ENCODE assay signal across 8 cellular contexts in the genomic region with DNA sequence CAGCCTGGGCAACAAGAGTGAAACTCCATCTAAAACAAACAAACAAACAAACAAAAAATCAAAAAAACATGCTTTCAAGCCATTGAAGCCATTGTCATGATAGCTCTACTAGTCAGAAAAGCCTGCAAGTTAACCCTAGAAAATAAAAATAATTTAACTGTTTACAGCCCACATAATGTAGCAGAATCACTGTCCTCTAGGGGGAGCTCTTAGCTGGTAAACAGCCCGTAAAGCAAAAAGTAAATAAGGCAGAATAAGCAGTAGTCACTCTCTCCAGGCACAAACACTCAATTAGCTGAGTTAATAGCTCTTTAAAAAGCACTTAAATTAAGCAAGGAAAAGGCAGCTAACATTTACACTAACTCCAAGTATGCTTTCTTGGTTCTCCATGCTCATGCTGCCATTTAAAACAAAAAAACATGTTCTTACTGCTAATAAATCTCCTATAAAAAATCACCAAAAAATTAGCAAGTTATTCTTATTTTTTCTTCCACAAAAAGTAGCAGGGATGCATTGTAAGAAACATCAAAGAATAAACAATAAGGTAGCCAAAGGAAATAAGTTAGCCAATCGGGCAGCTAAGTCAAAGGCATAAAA. TPM values are rescaled to one million over a fixed set of nuclear protein-coding genes. Genes with fewer than 3 reads are reported as not detected.
A peak's percentile ranks its signal among the peaks of the same experiment; 100 is the strongest.
DNase-seq lines count a peak whose midpoint lies in the region; ATAC-seq and TF ChIP-seq lines count a peak whose summit lies in the region.

No MANE protein-coding gene starts in this region.

- H3K36me3 Mint-ChIP-seq in natural killer cell, result no peaks in the 10 kb centered on the region
- H3K36me3 Mint-ChIP-seq in natural killer cell treated with Interleukin-12 subunit alpha and Interleukin-12 subunit beta and Interleukin-15 and Interleukin-18, amount 100 ng/mL, for 72 hours, result no peaks in the 10 kb centered on the region

- DNase-seq in natural killer cell, result no peak
- DNase-seq in natural killer cell treated with Interleukin-12 subunit alpha and Interleukin-12 subunit beta and Interleukin-15 and Interleukin-18, amount 100 ng/mL, for 72 hours (ENCODE audit: low spot score), result no peak
- peak; percentile 48 for DNase-seq in NCI-H2227 treated with DMSO at 0.1 percent for 48 hours (lab: John Stamatoyannopoulos, UW)
- no peak for DNase-seq in brain microvascular endothelial cell

- H3K27ac Mint-ChIP-seq in natural killer cell, result no peak overlapping the region
- H3K27ac Mint-ChIP-seq in natural killer cell treated with Interleukin-12 subunit alpha and Interleukin-12 subunit beta and Interleukin-15 and Interleukin-18, amount 100 ng/mL, for 72 hours, result peak overlapping the region in 1 of 2 donors; percentile 28

- ATAC-seq in natural killer cell, result peak in 1 of 3 donors; percentile 42
- ATAC-seq in natural killer cell treated with Interleukin-12 subunit alpha and Interleukin-12 subunit beta and Interleukin-15 and Interleukin-18, amount 100 ng/mL, for 72 hours, result no peak
- ATAC-seq in HG03097 (IDR thresholded peaks at IDR 0.05; ENCODE audit: low FRiP score, unreplicated experiment), result no peak
- ATAC-seq in GM18907 (IDR thresholded peaks at IDR 0.05; ENCODE audit: unreplicated experiment), result no peak
- no peak for ATAC-seq in HG03457 (IDR thresholded peaks at IDR 0.05; ENCODE audit: unreplicated experiment)

- H3K9ac ChIP-seq in parathyroid adenoma, result no peak overlapping the region

- H3K27ac ChIP-seq in brain microvascular endothelial cell, result no peak overlapping the region
- H3K27ac ChIP-seq in parathyroid adenoma, result no peak overlapping the region

- H3K79me2 ChIP-seq in parathyroid adenoma, result no peaks in the 10 kb centered on the region

- in situ Hi-C loops in brain microvascular endothelial cell (cut with HindIII; ENCODE audit: low pct_ligation_motif_present, low sequenced_read_pairs), result no loop called here

- peaks cover 17 to 23% of the 10 kb centered on the region in 2 donors for H3K27me3 Mint-ChIP-seq in natural killer cell (ENCODE audit: low read depth in 2 of 2)
- peaks cover 27 to 30% of the 10 kb centered on the region in 2 donors for H3K27me3 Mint-ChIP-seq in natural killer cell treated with Interleukin-12 subunit alpha and Interleukin-12 subunit beta and Interleukin-15 and Interleukin-18, amount 100 ng/mL, for 72 hours

- peak; percentile 76 for TF ChIP-seq CTCF in natural killer cell (IDR thresholded peaks at IDR 0.05)
- peak; percentile 42 for TF ChIP-seq CTCF in brain microvascular endothelial cell (IDR thresholded peaks at IDR 0.05; ENCODE audit: low read depth, low read length, missing control alignments)
- peak; percentile 52 for TF ChIP-seq CTCF in parathyroid adenoma (IDR thresholded peaks at IDR 0.05)

- no peaks in the 10 kb centered on the region for H3K4me1 ChIP-seq in parathyroid adenoma

- H3K9me3 ChIP-seq in parathyroid adenoma (ENCODE audit: control insufficient read depth, low read length), result no peaks in the 10 kb centered on the region

- H3K4me3 ChIP-seq in brain microvascular endothelial cell (ENCODE audit: low read depth, low read length) (no peak overlapping the region), parathyroid adenoma (ENCODE audit: low read depth, low read length) (no peak overlapping the region)

- no peaks in the 10 kb centered on the region for H3K27me3 ChIP-seq in brain microvascular endothelial cell (replicated peaks)
- H3K27me3 ChIP-seq in parathyroid adenoma (ENCODE audit: control insufficient read depth, insufficient read depth, low read length), result no peaks in the 10 kb centered on the region

- intact Hi-C loops in natural killer cell (cut with micrococcal nuclease), result no loop called here

- no peak overlapping the region for H2AFZ ChIP-seq in parathyroid adenoma

- H3K36me3 ChIP-seq in brain microvascular endothelial cell (replicated peaks) (no peaks in the 10 kb centered on the region), parathyroid adenoma (ENCODE audit: control insufficient read depth, insufficient read depth, low read length) (no peaks in the 10 kb centered on the region)

- H3K4me1 Mint-ChIP-seq in natural killer cell, result peaks cover 10 to 12% of the 10 kb centered on the region in 2 donors
- peaks cover 0 to 2% of the 10 kb centered on the region in 2 donors for H3K4me1 Mint-ChIP-seq in natural killer cell treated with Interleukin-12 subunit alpha and Interleukin-12 subunit beta and Interleukin-15 and Interleukin-18, amount 100 ng/mL, for 72 hours (ENCODE audit: low read depth in 2 of 2)

- H3K4me2 ChIP-seq in parathyroid adenoma (ENCODE audit: low read length), result no peak overlapping the region

- H3K9me3 Mint-ChIP-seq in natural killer cell, result no peaks in the 10 kb centered on the region
- no peaks in the 10 kb centered on the region for H3K9me3 Mint-ChIP-seq in natural killer cell treated with Interleukin-12 subunit alpha and Interleukin-12 subunit beta and Interleukin-15 and Interleukin-18, amount 100 ng/mL, for 72 hours

- no peak overlapping the region for H3K4me3 Mint-ChIP-seq in natural killer cell
- H3K4me3 Mint-ChIP-seq in natural killer cell treated with Interleukin-12 subunit alpha and Interleukin-12 subunit beta and Interleukin-15 and Interleukin-18, amount 100 ng/mL, for 72 hours, result no peak overlapping the region

RNA-seq across cellular contexts. Expression of a gene that starts 11.3 kb away (rescaled TPM):
- 1 to 10 TPM; 1.5 to 3.6 (median 2.5) TPM for total RNA-seq in natural killer cell
- not detected for total RNA-seq in natural killer cell treated with Interleukin-12 subunit alpha and Interleukin-12 subunit beta and Interleukin-15 and Interleukin-18, amount 100 ng/mL, for 72 hours

RNA-seq across cellular contexts. Expression of a gene that starts 43.8 kb away (rescaled TPM):
- 10 to 100 TPM; 18.4 to 44.4 (median 38.5) TPM for total RNA-seq in natural killer cell
- 10 to 100 TPM; 17.2 to 22.7 TPM for total RNA-seq in natural killer cell treated with Interleukin-12 subunit alpha and Interleukin-12 subunit beta and Interleukin-15 and Interleukin-18, amount 100 ng/mL, for 72 hours

RNA-seq across cellular contexts. Expression of a gene that starts 50.1 kb away (rescaled TPM):
- not detected for total RNA-seq in natural killer cell
- total RNA-seq in natural killer cell treated with Interleukin-12 subunit alpha and Interleukin-12 subunit beta and Interleukin-15 and Interleukin-18, amount 100 ng/mL, for 72 hours, result under 1 TPM in 1 of 2 donors, not detected in 1; 0.33 TPM
